12 cellular contexts compared by ENCODE assay signal in the genomic region with DNA sequence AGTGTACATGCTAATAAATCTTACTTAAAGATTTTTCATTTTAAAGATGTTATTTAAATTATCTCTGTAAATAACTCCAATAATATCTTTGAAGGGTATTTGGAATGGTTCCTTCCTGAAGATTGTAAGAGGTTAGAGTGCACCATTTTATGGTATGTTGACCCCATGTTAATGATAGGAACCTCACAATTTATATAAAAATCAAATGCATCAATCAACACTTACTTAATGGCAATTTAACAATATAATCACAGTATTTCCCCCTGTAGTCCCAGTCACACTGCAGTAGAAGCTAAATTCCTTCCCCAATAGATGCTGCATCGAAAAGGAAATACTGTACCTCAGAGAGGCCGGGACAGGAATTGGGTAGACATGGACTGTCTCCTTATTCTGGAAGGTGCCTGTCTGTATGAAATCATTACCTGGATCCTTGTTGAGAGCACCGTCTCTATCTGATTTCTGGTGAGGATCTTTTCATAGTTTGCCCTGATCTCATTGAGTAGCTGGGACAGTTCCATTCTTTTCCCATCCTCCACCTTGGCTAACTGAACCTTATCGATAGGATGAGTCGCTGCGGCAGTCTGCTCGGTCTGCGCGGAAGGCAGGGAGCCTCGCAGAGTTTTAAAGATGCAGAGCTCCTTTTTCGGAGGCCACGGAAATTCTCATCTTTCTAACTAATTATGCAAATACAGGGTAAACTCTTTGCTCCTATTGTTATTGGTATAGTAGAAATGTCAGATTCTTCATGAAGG. TPM values are rescaled to one million over a fixed set of nuclear protein-coding genes. Genes with fewer than 3 reads are reported as not detected.
DNase-seq lines count a peak whose midpoint lies in the region; ATAC-seq and TF ChIP-seq lines count a peak whose summit lies in the region.
"Had no signal": no experiment of that assay in that cellular context is flagged by ENCODE, and none has a peak within 500 bp of the region (broad histone marks: within the 10 kb centered on the region; RNA-seq: fewer than 3 reads in every experiment).

Gene KRT222, minus strand, starts transcription at position 596 of the 752 bp plus-strand sequence. Its CDS starts 78 bp downstream, at position 518.

- H2AFZ ChIP-seq in Karpas-422 (ENCODE audit: low read length) = no peak within 1 kb of the TSS

- H3K27ac ChIP-seq in left ventricle myocardium inferior (replicated peaks) (no peak within 1 kb of the TSS), right atrium auricular region (no peak within 1 kb of the TSS), ectodermal cell (ENCODE audit: insufficient read depth, low read depth, low read length, poor library complexity, severe bottlenecking) (no peak within 1 kb of the TSS), muscle layer of duodenum (ENCODE audit: low read length) (peak within 1 kb of the TSS; percentile 36), vagina (no peak within 1 kb of the TSS), Karpas-422 (ENCODE audit: low read length) (no peak within 1 kb of the TSS)
- H3K27ac ChIP-seq: C4-2B, stomach had no signal

- H3K4me1 ChIP-seq in left ventricle myocardium inferior (no peaks in the 10 kb centered on the region), right atrium auricular region (peaks cover 0 to 7% of the 10 kb centered on the region in 2 donors), ectodermal cell (ENCODE audit: control insufficient read depth, insufficient read depth, low read length) (no peaks in the 10 kb centered on the region), muscle layer of duodenum (ENCODE audit: control insufficient read depth in 1 of 2, insufficient read depth in 2 of 2, low read length in 2 of 2) (peaks cover 0 to 7% of the 10 kb centered on the region in 2 donors), vagina (no peaks in the 10 kb centered on the region), Karpas-422 (ENCODE audit: low read length) (no peaks in the 10 kb centered on the region)

- H3K9me2 ChIP-seq in Karpas-422 (replicated peaks; ENCODE audit: insufficient read depth, low read length) = no peaks in the 10 kb centered on the region

- 15% methylated on average over 10 of the region's 12 CpGs for WGBS in ectodermal cell, 2 experiments

- DNase-seq in left ventricle myocardium inferior = no peak
- no peak for DNase-seq in right atrium auricular region (ENCODE audit: low spot score)
- no peak for DNase-seq in vagina (ENCODE audit: extremely low spot score in 2 of 2)
- DNase-seq in Karpas-422 = no peak
- DNase-seq: NCI-H1694 treated with DMSO at 0.1 percent for 48 hours, stomach had no signal

- intact Hi-C loops in left ventricle myocardium inferior (cut with micrococcal nuclease) (no loop called here), vagina (cut with DNase I) (no loop called here)

- ATAC-seq in HG02870 (IDR thresholded peaks at IDR 0.05; ENCODE audit: unreplicated experiment) (no peak), GM18907 (IDR thresholded peaks at IDR 0.05; ENCODE audit: unreplicated experiment) (no peak)
- ATAC-seq: esophagus mucosa had no signal

- no peaks in the 10 kb centered on the region for H3K79me2 ChIP-seq in Karpas-422 (ENCODE audit: low read length)

- peak within 1 kb of the TSS; percentile 45 for H3K4me3 ChIP-seq in left ventricle myocardium inferior
- H3K4me3 ChIP-seq in right atrium auricular region = peak within 1 kb of the TSS in 1 of 2 donors; percentile 18
- peak within 1 kb of the TSS; percentile 8 for H3K4me3 ChIP-seq in ectodermal cell (ENCODE audit: insufficient read depth, low read depth, low read length)
- peak within 1 kb of the TSS; percentile 51 to 63 for H3K4me3 ChIP-seq in muscle layer of duodenum (ENCODE audit: low read depth in 1 of 2, low read length in 2 of 2)
- H3K4me3 ChIP-seq in vagina = peak within 1 kb of the TSS; percentile 13 to 24
- H3K4me3 ChIP-seq in Karpas-422 (ENCODE audit: low read length) = no peak within 1 kb of the TSS

- H3K36me3 ChIP-seq in left ventricle myocardium inferior (no peaks in the 10 kb centered on the region), right atrium auricular region (no peaks in the 10 kb centered on the region), ectodermal cell (ENCODE audit: control insufficient read depth, insufficient read depth, low read length) (no peaks in the 10 kb centered on the region), muscle layer of duodenum (ENCODE audit: control insufficient read depth in 1 of 2, insufficient read depth in 2 of 2, low read length in 2 of 2) (no peaks in the 10 kb centered on the region), vagina (no peaks in the 10 kb centered on the region), Karpas-422 (ENCODE audit: insufficient read depth, low read length) (no peaks in the 10 kb centered on the region)
- H3K36me3 ChIP-seq: stomach had no signal

- no peak for TF ChIP-seq CTCF in left ventricle myocardium inferior (IDR thresholded peaks at IDR 0.05; ENCODE audit: borderline replicate concordance)
- TF ChIP-seq CTCF in right atrium auricular region (IDR thresholded peaks at IDR 0.05) = no peak
- TF ChIP-seq CTCF in vagina (IDR thresholded peaks at IDR 0.05) = no peak

- no peak within 1 kb of the TSS for H3K4me2 ChIP-seq in Karpas-422 (ENCODE audit: low read depth, low read length, poor library complexity, severe bottlenecking)

- no peaks in the 10 kb centered on the region for H4K20me1 ChIP-seq in Karpas-422 (ENCODE audit: insufficient read depth, low read depth, low read length)

- H3K27me3 ChIP-seq in left ventricle myocardium inferior (ENCODE audit: low read depth) (peaks cover 59% of the 10 kb centered on the region), right atrium auricular region (no peaks in the 10 kb centered on the region), ectodermal cell (ENCODE audit: control insufficient read depth, insufficient read depth, low read length, poor library complexity, severe bottlenecking) (peaks cover 3% of the 10 kb centered on the region), muscle layer of duodenum (ENCODE audit: low read depth, low read length) (no peaks in the 10 kb centered on the region), vagina (no peaks in the 10 kb centered on the region), Karpas-422 (ENCODE audit: low read length) (0 out of 2 replicates have a peak, but pooled peaks cover 2% of the 10 kb centered on the region)

- no peak within 1 kb of the TSS for H3K9ac ChIP-seq in Karpas-422 (ENCODE audit: low read length)

- H3K9me3 ChIP-seq in left ventricle myocardium inferior (replicated peaks) (no peaks in the 10 kb centered on the region), right atrium auricular region (no peaks in the 10 kb centered on the region), ectodermal cell (ENCODE audit: control insufficient read depth, low read length) (no peaks in the 10 kb centered on the region), muscle layer of duodenum (ENCODE audit: control insufficient read depth in 1 of 2, low read length in 2 of 2) (no peaks in the 10 kb centered on the region), vagina (no peaks in the 10 kb centered on the region), Karpas-422 (ENCODE audit: low read length) (no peaks in the 10 kb centered on the region)
- H3K9me3 ChIP-seq: stomach had no signal

- TF ChIP-seq POLR2A in vagina (IDR thresholded peaks at IDR 0.05) = no peak

RNA-seq across cellular contexts. Expression of gene KRT222, which starts in this region (rescaled TPM):
- 0.38 TPM for total RNA-seq in left ventricle myocardium inferior
- under 1 TPM in 1 of 2 donors, not detected in 1; 0.94 TPM for total RNA-seq in right atrium auricular region
- polyA plus RNA-seq in ectodermal cell (2013, experiment 1 of 4) = not detected
- 0.59 TPM for polyA plus RNA-seq in ectodermal cell (2013, experiment 2 of 4)
- 0.53 TPM for polyA plus RNA-seq in ectodermal cell (2013, experiment 3 of 4)
- polyA plus RNA-seq in ectodermal cell (2013, experiment 4 of 4) = 0.65 TPM
- total RNA-seq in vagina = not detected
- not detected in 2 replicates for total RNA-seq in Karpas-422 (2014; rRNA removed; shearing (Covaris generic); ENCODE audit: low replicate concordance)
